In genomic region chr14:94426526-94426925, GRCh38 we compare ENCODE assay signal across 34 cellular contexts. TPM values are rescaled to one million over a fixed set of nuclear protein-coding genes. Genes with fewer than 3 reads are reported as not detected.
"Had no signal": no experiment of that assay in that cellular context is flagged by ENCODE, and none has a peak within 500 bp of the region (broad histone marks: within the 10 kb centered on the region; RNA-seq: fewer than 3 reads in every experiment).

No MANE protein-coding gene starts in this region.

- H3K36me3 Mint-ChIP-seq: naive thymus-derived CD4-positive, alpha-beta T cell; neural progenitor cell; stimulated activated effector memory CD8-positive, alpha-beta T cell treated with anti-CD3 and anti-CD28 coated beads, Interleukin-12 subunit alpha, Interleukin-12 subunit beta, amount 100 ng/mL, for 72 hours had no signal

- H3K9me3 ChIP-seq: gastrocnemius medialis, left lung, psoas muscle, thyroid gland had no signal

- DNase-seq: dermis blood vessel endothelial cell; effector memory CD8-positive, alpha-beta T cell; foreskin fibroblast; gastrocnemius medialis; head of caudate nucleus; kidney; left lung; mesendoderm; midbrain; naive thymus-derived CD4-positive, alpha-beta T cell; psoas muscle; right cardiac atrium; sigmoid colon; stimulated activated CD4-positive, alpha-beta T cell treated with anti-CD3 and anti-CD28 coated beads, Interleukin-2, amount 100 ng/mL, for 24 hours; stimulated activated CD4-positive, alpha-beta T cell treated with anti-CD3 and anti-CD28 coated beads, Interleukin-4, amount 100 ng/mL, for 24 hours; stimulated activated naive CD4-positive, alpha-beta T cell treated with Interleukin-2 at 50 U/mL for 16 hours; stomach; thyroid gland had no signal

- ATAC-seq: effector memory CD8-positive, alpha-beta T cell; gastrocnemius medialis; left lung; naive thymus-derived CD4-positive, alpha-beta T cell; psoas muscle; right cardiac atrium; stimulated activated effector memory CD8-positive, alpha-beta T cell treated with anti-CD3 and anti-CD28 coated beads, Interleukin-12 subunit alpha, Interleukin-12 subunit beta, amount 100 ng/mL, for 72 hours had no signal

- H3K27ac ChIP-seq: coronary artery, gastrocnemius medialis, left lung, neural progenitor cell, parathyroid adenoma, psoas muscle, sigmoid colon, stomach, thyroid gland had no signal

- H3K36me3 ChIP-seq: gastrocnemius medialis, left lung, neural progenitor cell, sigmoid colon, stomach, thyroid gland had no signal

- H3K9me3 Mint-ChIP-seq: effector memory CD8-positive, alpha-beta T cell had no signal

- H3K4me1 Mint-ChIP-seq: nephron had no signal

- H3K4me3 ChIP-seq: coronary artery, gastrocnemius medialis, left lung, neural progenitor cell, psoas muscle, sigmoid colon, stomach, thyroid gland had no signal

- H2AFZ ChIP-seq: neural progenitor cell, parathyroid adenoma had no signal

- H3K9ac ChIP-seq: neural progenitor cell, parathyroid adenoma had no signal

- H3K4me2 ChIP-seq: neural progenitor cell had no signal

- H3K4me3 Mint-ChIP-seq: effector memory CD8-positive, alpha-beta T cell; naive thymus-derived CD4-positive, alpha-beta T cell; nephron; neural progenitor cell; stimulated activated effector memory CD8-positive, alpha-beta T cell treated with anti-CD3 and anti-CD28 coated beads, Interleukin-12 subunit alpha, Interleukin-12 subunit beta, amount 100 ng/mL, for 72 hours had no signal

- H3K79me2 ChIP-seq: parathyroid adenoma had no signal

- FAIRE-seq: endometrium, kidney had no signal

- H3K4me1 ChIP-seq: gastrocnemius medialis, psoas muscle, sigmoid colon, stomach, thyroid gland had no signal

- H3K27me3 ChIP-seq: gastrocnemius medialis, neural progenitor cell, thyroid gland had no signal

- H3K27ac Mint-ChIP-seq: effector memory CD8-positive, alpha-beta T cell; naive thymus-derived CD4-positive, alpha-beta T cell; nephron; neural progenitor cell; stimulated activated effector memory CD8-positive, alpha-beta T cell treated with anti-CD3 and anti-CD28 coated beads, Interleukin-12 subunit alpha, Interleukin-12 subunit beta, amount 100 ng/mL, for 72 hours had no signal

RNA-seq across cellular contexts. Expression of gene SERPINA11, which starts 26.1 kb away (rescaled TPM):
- total RNA-seq: dermis blood vessel endothelial cell; glomerular endothelial cell; kidney; left lung; lung microvascular endothelial cell; naive thymus-derived CD4-positive, alpha-beta T cell; osteoblast; psoas muscle; renal cortical epithelial cell; right cardiac atrium; sigmoid colon; skeletal muscle tissue; stomach; subcutaneous adipose tissue; temporal lobe; thyroid gland; ureter had no signal
- polyA plus RNA-seq: naive thymus-derived CD4-positive, alpha-beta T cell; psoas muscle; right cardiac atrium had no signal

RNA-seq across cellular contexts. Expression of gene SERPINA1, which starts 38.1 kb away (rescaled TPM):
- total RNA-seq: lung microvascular endothelial cell had no signal

RNA-seq across cellular contexts. Expression of gene SERPINA9, which starts 49.5 kb away (rescaled TPM):
- total RNA-seq: dermis blood vessel endothelial cell; gastrocnemius medialis; glomerular endothelial cell; kidney; left lung; lung microvascular endothelial cell; mucosa of gallbladder; naive thymus-derived CD4-positive, alpha-beta T cell; psoas muscle; renal cortical epithelial cell; right cardiac atrium; sigmoid colon; skeletal muscle tissue; stomach; subcutaneous adipose tissue; temporal lobe; thyroid gland; ureter had no signal
- polyA plus RNA-seq: esophagus; naive thymus-derived CD4-positive, alpha-beta T cell; psoas muscle; right cardiac atrium had no signal
